9 cellular contexts compared by ENCODE assay signal in genomic region chr22:20982563-20982882, GRCh38. TPM values are rescaled to one million over a fixed set of nuclear protein-coding genes. Genes with fewer than 3 reads are reported as not detected.
DNase-seq lines count a peak whose midpoint lies in the region; ATAC-seq, FAIRE-seq and TF ChIP-seq lines count a peak whose summit lies in the region.
"Had no signal": no experiment of that assay in that cellular context is flagged by ENCODE, and none has a peak within 500 bp of the region (broad histone marks: within the 10 kb centered on the region; RNA-seq: fewer than 3 reads in every experiment).

No MANE protein-coding gene starts in this region.

- no peak overlapping the region for H3K4ac ChIP-seq in H9 (ENCODE audit: low read depth, low read length)

- TF ChIP-seq POLR2A in spleen (IDR thresholded peaks at IDR 0.05) = no peak

- no peaks in the 10 kb centered on the region for H4K20me1 ChIP-seq in H9 (ENCODE audit: control insufficient read depth, insufficient read depth, insufficient read length)

- H3K79me1 ChIP-seq in H9 (ENCODE audit: insufficient read depth, low read depth, low read length, poor library complexity, severe bottlenecking) = no peaks in the 10 kb centered on the region

- H3K27ac Mint-ChIP-seq in H9 = peak overlapping the region in 1 of 3 experiments; percentile 79; a peak in 1 of 7 replicates

- peak overlapping the region; percentile 73 for H3K4me2 ChIP-seq in H9 (ENCODE audit: insufficient read depth, insufficient read length, low read length)

- ATAC-seq in GM21526 (IDR thresholded peaks at IDR 0.05; ENCODE audit: low FRiP score, unreplicated experiment) = no peak

- no peak overlapping the region for H3K18ac ChIP-seq in H9 (ENCODE audit: insufficient read length, low read depth, low read length)

- peak overlapping the region; percentile 94 to 98 for H3K4me3 Mint-ChIP-seq in H9

- H3K36me3 ChIP-seq in ACC112 (ENCODE audit: insufficient read depth, low read length) = no peaks in the 10 kb centered on the region
- peaks cover 7% of the 10 kb centered on the region for H3K36me3 ChIP-seq in right atrium auricular region
- peaks cover 0 to 42% (median 19%) of the 10 kb centered on the region in 6 donors for H3K36me3 ChIP-seq in spleen

- no peak overlapping the region for H2AK5ac ChIP-seq in H9 (ENCODE audit: insufficient read length, low read length)

- no peak for TF ChIP-seq CTCF in H9 (conservative IDR thresholded peaks at IDR 0.05)
- TF ChIP-seq CTCF in WI38 (IDR thresholded peaks at IDR 0.05; ENCODE audit: low read depth, low read length) = no peak
- TF ChIP-seq CTCF in right atrium auricular region (IDR thresholded peaks at IDR 0.05) = no peak
- TF ChIP-seq CTCF in spleen (IDR thresholded peaks at IDR 0.05 in 8 of 11, conservative IDR thresholded peaks at IDR 0.05 in 3 of 11) = no peak

- H4K5ac ChIP-seq in H9 (ENCODE audit: insufficient read length, low read depth, low read length) = no peak overlapping the region

- H3K23ac ChIP-seq in H9 (ENCODE audit: insufficient read length, low read depth, low read length) = no peak overlapping the region

- H2BK5ac ChIP-seq in H9 (ENCODE audit: insufficient read length, low read length) = no peak overlapping the region

- H2BK15ac ChIP-seq in H9 (ENCODE audit: low read depth, low read length) = no peak overlapping the region

- peaks cover 12 to 13% of the 10 kb centered on the region in 2 experiments for H3K9me3 Mint-ChIP-seq in H9

- H2AFZ ChIP-seq in ACC112 (ENCODE audit: low read length, unreplicated experiment) (peak overlapping the region; percentile 68), H9 (ENCODE audit: low read length) (no peak overlapping the region)

- H3K79me2 ChIP-seq in ACC112 (ENCODE audit: control insufficient read depth, insufficient read depth, low read length, unreplicated experiment) (peaks cover 14% of the 10 kb centered on the region), H9 (ENCODE audit: insufficient read depth, low read length) (no peaks in the 10 kb centered on the region)

- H3K14ac ChIP-seq in H9 (ENCODE audit: insufficient read depth, low read length) = peak overlapping the region; percentile 66

- no CpG with 5 or more reads among the region's 12 CpGs for WGBS in H9 (ENCODE audit: extremely low coverage, insufficient read length, low lambda C conversion rate)
- WGBS in spleen, 5 donors = 2 to 4% (median 4%) methylated on average over 9 to 12 of the region's 12 CpGs

- H2BK12ac ChIP-seq in H9 (ENCODE audit: insufficient read length, low read depth, low read length) = no peak overlapping the region

- H4K8ac ChIP-seq in H9 (replicated peaks; ENCODE audit: insufficient read length, low read depth, low read length) = no peak overlapping the region

- H3K27ac ChIP-seq in ACC112 (ENCODE audit: low read depth, low read length) (no peak overlapping the region; the same call in 1 of the 2 replicates), H9 (ENCODE audit: insufficient read length, low read depth, low read length) (no peak overlapping the region), right atrium auricular region (peak overlapping the region; percentile 93 to 95), spleen (peak overlapping the region; percentile 87 to 96 (median 94))

- no peak overlapping the region for H3T11ph ChIP-seq in H9 (ENCODE audit: low read length)

- no peak overlapping the region for H2BK120ac ChIP-seq in H9 (ENCODE audit: low read depth, low read length, poor library complexity, severe bottlenecking)

- peaks cover 25% of the 10 kb centered on the region for H3K27me3 Mint-ChIP-seq in H9 (ENCODE audit: low read depth)

- peaks cover 9% of the 10 kb centered on the region for H3K4me1 ChIP-seq in ACC112 (ENCODE audit: control insufficient read depth, insufficient read depth, low read length, unreplicated experiment)
- H3K4me1 ChIP-seq in H9 (ENCODE audit: insufficient read depth, low read length) = 0 out of 2 replicates have a peak, but pooled peaks cover 2% of the 10 kb centered on the region
- H3K4me1 ChIP-seq in right atrium auricular region = peaks cover 0 to 41% of the 10 kb centered on the region in 2 donors
- peaks cover 18 to 50% (median 40%) of the 10 kb centered on the region in 6 donors for H3K4me1 ChIP-seq in spleen

- peaks cover 28 to 30% of the 10 kb centered on the region in 2 experiments for H3K4me1 Mint-ChIP-seq in H9

- peak overlapping the region; percentile 98 for H3K4me3 ChIP-seq in ACC112 (ENCODE audit: low read depth, low read length)
- peak overlapping the region; percentile 86 for H3K4me3 ChIP-seq in WI38 (ENCODE audit: low read depth, low read length)
- H3K4me3 ChIP-seq in right atrium auricular region = peak overlapping the region; percentile 82 to 83
- peak overlapping the region; percentile 59 to 92 (median 77) for H3K4me3 ChIP-seq in spleen

- H3K27me3 ChIP-seq in ACC112 (ENCODE audit: insufficient read depth, low read length) = no peaks in the 10 kb centered on the region
- H3K27me3 ChIP-seq in H9 (ENCODE audit: insufficient read depth, low read length) = no peaks in the 10 kb centered on the region
- no peaks in the 10 kb centered on the region for H3K27me3 ChIP-seq in right atrium auricular region
- no peaks in the 10 kb centered on the region for H3K27me3 ChIP-seq in spleen (replicated peaks in 1 of 7)

- H3K56ac ChIP-seq in H9 (ENCODE audit: insufficient read length, low read depth, low read length) = no peak overlapping the region

- in situ Hi-C loops in KBM-7 (cut with MboI; ENCODE audit: low pct_unique_long_range_greater_than_20kb, low sequenced_read_pairs) = no loop called here

- H3K9me3 ChIP-seq in H9 (ENCODE audit: control insufficient read depth, low read depth, low read length) = no peaks in the 10 kb centered on the region
- peaks cover 0 to 10% of the 10 kb centered on the region in 2 donors for H3K9me3 ChIP-seq in right atrium auricular region
- H3K9me3 ChIP-seq in spleen = peaks cover 0 to 13% (median 8%) of the 10 kb centered on the region in 8 donors

- FAIRE-seq in GM19239 (lab: Jason Lieb, UNC) = no peak

- H2BK20ac ChIP-seq in H9 (ENCODE audit: low read depth, low read length, poor library complexity, severe bottlenecking) = no peak overlapping the region

- peaks cover 14% of the 10 kb centered on the region for H3K23me2 ChIP-seq in H9 (ENCODE audit: insufficient read length, low read depth, low read length, poor library complexity, severe bottlenecking)

- peaks cover 4 to 25% (median 22%) of the 10 kb centered on the region in 3 experiments for H3K36me3 Mint-ChIP-seq in H9 (ENCODE audit: insufficient read depth in 1 of 3, low read depth in 3 of 3)

- DNase-seq in H9 = no peak
- DNase-seq in right atrium auricular region (ENCODE audit: low spot score) = no peak
- no peak for DNase-seq in spleen
- DNase-seq in GM19239 (ENCODE audit: insufficient read length, low spot score) = no peak
- DNase-seq in KBM-7 = no peak

- H4K91ac ChIP-seq in H9 (ENCODE audit: insufficient read length, low read depth, low read length) = no peak overlapping the region

- H3K9ac ChIP-seq in H9 (ENCODE audit: extremely low read depth, insufficient read length, low read length) = peak overlapping the region; percentile 68

- intact Hi-C loops in spleen (cut with DNase I; ENCODE audit: low total_unique reads) = no loop called here

RNA-seq across cellular contexts. Expression of gene LZTR1, which starts 0.4 kb away (rescaled TPM):
- 40.0 and 47.0 TPM in 2 replicates for total RNA-seq in H9 (2021)
- total RNA-seq in right atrium auricular region = 10 to 100 TPM; 20.7 to 24.7 TPM
- total RNA-seq in spleen = 10 to 100 TPM; 52.5 to 76.2 (median 62.6) TPM
- polyA plus RNA-seq in spleen = 10 to 100 TPM; 21.9 to 44.5 (median 32.6) TPM

RNA-seq across cellular contexts. Expression of gene AIFM3, which starts 15.5 kb away (rescaled TPM):
- total RNA-seq in H9 (2021) (1.9 and 2.3 TPM in 2 replicates), right atrium auricular region (1 to 10 TPM in 1 of 2 donors, under 1 TPM in 1; 0.75 to 1.0 TPM), spleen (1 to 10 TPM; 3.7 to 8.7 (median 6.1) TPM)
- polyA plus RNA-seq in spleen = 1 to 10 TPM; 2.0 to 6.0 (median 5.3) TPM

RNA-seq across cellular contexts. Expression of gene THAP7, which starts 19.4 kb away (rescaled TPM):
- total RNA-seq in H9 (2021) (23.3 and 24.6 TPM in 2 replicates), right atrium auricular region (10 to 100 TPM; 39.8 to 51.1 TPM), spleen (10 to 100 TPM; 16.7 to 38.7 (median 26.5) TPM)
- polyA plus RNA-seq in spleen = 10 to 100 TPM; 31.8 to 53.3 (median 47.5) TPM

RNA-seq across cellular contexts. Expression of gene P2RX6, which starts 32.4 kb away (rescaled TPM):
- not detected in 2 replicates for total RNA-seq in H9 (2021)
- total RNA-seq in right atrium auricular region = 1 to 10 TPM; 1.0 to 5.4 TPM
- total RNA-seq in spleen = 10 to 100 TPM in 2 of 7 donors, 1 to 10 TPM in 5; 3.2 to 14.4 (median 4.5) TPM
- polyA plus RNA-seq in spleen = 1 to 10 TPM in 2 of 3 donors, under 1 TPM in 1; 0.86 to 5.6 (median 2.7) TPM

RNA-seq across cellular contexts. Expression of gene SLC7A4, which starts 49.8 kb away (rescaled TPM):
- total RNA-seq in H9 (2021) (0.09 and 0.22 TPM in 2 replicates), right atrium auricular region (1 to 10 TPM; 1.9 to 5.0 TPM), spleen (under 1 TPM in 4 of 7 donors, not detected in 3; 0.13 to 0.95 (median 0.30) TPM)
- polyA plus RNA-seq in spleen = under 1 TPM; 0.11 to 0.42 (median 0.29) TPM
- total RNA-seq: glomerular endothelial cell had no signal

Comparison
In these comparisons a context has a peak if more than half of its experiments do, and no peak if none do; other contexts are left out.
1. H3K27ac ChIP-seq: peak in right atrium auricular region (2 of 2) and spleen (8 of 8); none in ACC112 (single experiment) and H9 (single experiment).
2. Peak in every context shown above with its lines, with median percentiles within 50 percentile points of each other: H3K4me3 ChIP-seq.